Comparison of ENCODE assay signal across 9 cellular contexts in genomic region chr3:31288641-31289100, GRCh38.
A peak's percentile ranks its signal among the peaks of the same experiment; 100 is the strongest.
DNase-seq lines count a peak whose midpoint lies in the region; ATAC-seq and TF ChIP-seq lines count a peak whose summit lies in the region.
"Had no signal": no experiment of that assay in that cellular context is flagged by ENCODE, and none has a peak within 500 bp of the region (broad histone marks: within the 10 kb centered on the region; RNA-seq: fewer than 3 reads in every experiment).

No MANE protein-coding gene starts in this region.

- H2AFZ ChIP-seq in PC-3 (ENCODE audit: low read length) (no peak overlapping the region), mesenchymal stem cell (ENCODE audit: low read depth, low read length) (no peak overlapping the region)

- no peaks in the 10 kb centered on the region for H3K79me2 ChIP-seq in PC-3 (ENCODE audit: low read length)

- H2BK120ac ChIP-seq in mesenchymal stem cell (ENCODE audit: low read depth, low read length) = no peak overlapping the region

- H4K91ac ChIP-seq in mesenchymal stem cell (ENCODE audit: low read length) = no peak overlapping the region

- BruUV-seq in PC-3 (replicated peaks; lab: Mats Ljungman, UMichigan) (no TSS peak), MCF 10A (replicated peaks; lab: Mats Ljungman, UMichigan) (no TSS peak)

- H3K4me2 ChIP-seq in PC-3 (ENCODE audit: low read length) (peak overlapping the region; percentile 59), mesenchymal stem cell (ENCODE audit: low read length, poor library complexity, severe bottlenecking) (no peak overlapping the region)

- no peak overlapping the region for H3K4me3 Mint-ChIP-seq in MCF 10A (ENCODE audit: unreplicated experiment)
- H3K4me3 Mint-ChIP-seq: memory B cell had no signal

- peaks cover 9% of the 10 kb centered on the region for H3K4me1 Mint-ChIP-seq in MCF 10A (ENCODE audit: insufficient read depth, unreplicated experiment)
- H3K4me1 Mint-ChIP-seq: memory B cell had no signal

- DNase-seq in COLO829 (ENCODE audit: low spot score) (peak; percentile 92), PC-3 (peak; percentile 96), MCF 10A (ENCODE audit: unreplicated experiment) (peak; percentile 46), mesenchymal stem cell (peak; percentile 64), tibial artery (no peak)

- POLR2A ChIA-PET in PC-3 (lab: Charles Lee; ENCODE audit: unreplicated experiment) = interaction anchor here (0.5 to 1.2 kb wide), 3 partner anchors 9 to 247 kb away, joined by 3 to 7 read pairs (median 3); partner anchors contain the start of gene STT3B
- POLR2A ChIA-PET in MCF 10A (lab: Yijun Ruan, JAX) = interaction anchor here (0.5 kb wide), 1 partner anchor 123 kb away, joined by 3 read pairs; no protein-coding TSS in a partner anchor

- no peak overlapping the region for H2BK15ac ChIP-seq in mesenchymal stem cell (ENCODE audit: low read depth, poor library complexity, severe bottlenecking)

- peaks cover 57% of the 10 kb centered on the region for H3K4me1 ChIP-seq in PC-3 (ENCODE audit: insufficient read depth, low read length)
- peaks cover 3% of the 10 kb centered on the region for H3K4me1 ChIP-seq in mesenchymal stem cell (ENCODE audit: control insufficient read depth, insufficient read depth, low read depth, low read length)
- peaks cover 0 to 8% (median 4%) of the 10 kb centered on the region in 4 donors for H3K4me1 ChIP-seq in tibial artery

- no peaks in the 10 kb centered on the region for H3K36me3 Mint-ChIP-seq in MCF 10A (ENCODE audit: insufficient read depth, unreplicated experiment)
- H3K36me3 Mint-ChIP-seq: memory B cell had no signal

- H3K18ac ChIP-seq in mesenchymal stem cell (ENCODE audit: low read depth in 1 of 2, low read length in 2 of 2) = peak overlapping the region in 1 of 2 experiments; percentile 80

- no peaks in the 10 kb centered on the region for H3K79me1 ChIP-seq in mesenchymal stem cell (replicated peaks; ENCODE audit: low read length, poor library complexity, severe bottlenecking)

- CTCF ChIA-PET in PC-3 (lab: Charles Lee) (no interaction called here), MCF 10A (lab: Yijun Ruan, JAX) (no interaction called here)

- H2BK12ac ChIP-seq in mesenchymal stem cell (ENCODE audit: low read length in 2 of 2) = peak overlapping the region in 1 of 2 experiments; percentile 21

- TF ChIP-seq CTCF in PC-3 (conservative IDR thresholded peaks at IDR 0.05; ENCODE audit: low read depth, low read length) (no peak), MCF 10A (IDR thresholded peaks at IDR 0.05; ENCODE audit: unreplicated experiment) (no peak), tibial artery (IDR thresholded peaks at IDR 0.05) (no peak)

- no peak overlapping the region for H3K27ac Mint-ChIP-seq in MCF 10A (ENCODE audit: low read depth, unreplicated experiment)
- H3K27ac Mint-ChIP-seq: memory B cell had no signal

- H3K27me3 ChIP-seq in PC-3 (ENCODE audit: low read length) (no peaks in the 10 kb centered on the region), mesenchymal stem cell (ENCODE audit: control insufficient read depth in 1 of 2, insufficient read depth in 1 of 2, low read length in 2 of 2) (no peaks in the 10 kb centered on the region), tibial artery (no peaks in the 10 kb centered on the region)

- H3K9me3 Mint-ChIP-seq in MCF 10A (ENCODE audit: unreplicated experiment) = no peaks in the 10 kb centered on the region
- H3K9me3 Mint-ChIP-seq: memory B cell had no signal

- intact Hi-C loops in PC-3 (cut with micrococcal nuclease) (loop anchor here (2.0 kb wide), 2 partner anchors 122 to 244 kb away; partner anchors contain the start of gene STT3B), MCF 10A (cut with micrococcal nuclease) (no loop called here), tibial artery (cut with DNase I; ENCODE audit: low total_unique reads) (no loop called here)

- no peaks in the 10 kb centered on the region for H4K20me1 ChIP-seq in PC-3 (ENCODE audit: low read length)

- H2AK5ac ChIP-seq in mesenchymal stem cell (ENCODE audit: low read length, severe bottlenecking) = no peak overlapping the region

- H3K9me3 ChIP-seq in PC-3 (ENCODE audit: low read length) (no peaks in the 10 kb centered on the region), mesenchymal stem cell (ENCODE audit: control insufficient read depth, low read length) (no peaks in the 10 kb centered on the region), tibial artery (no peaks in the 10 kb centered on the region)

- H4K8ac ChIP-seq in mesenchymal stem cell (ENCODE audit: low read length) = no peak overlapping the region

- H3K4ac ChIP-seq in mesenchymal stem cell (ENCODE audit: low read depth in 1 of 2, low read length in 2 of 2) = no peak overlapping the region

- no peaks in the 10 kb centered on the region for H3K36me3 ChIP-seq in PC-3 (ENCODE audit: low read depth, low read length)
- H3K36me3 ChIP-seq in mesenchymal stem cell (ENCODE audit: control insufficient read depth in 1 of 2, insufficient read depth in 2 of 2, low read depth in 1 of 2, low read length in 2 of 2) = no peaks in the 10 kb centered on the region
- no peaks in the 10 kb centered on the region for H3K36me3 ChIP-seq in tibial artery

- H3K27ac ChIP-seq in PC-3 (ENCODE audit: low read length) (peak overlapping the region; percentile 71), mesenchymal stem cell (ENCODE audit: low read length, poor library complexity, severe bottlenecking) (no peak overlapping the region), tibial artery (no peak overlapping the region)

- H3K9ac ChIP-seq in PC-3 (ENCODE audit: low read length) (no peak overlapping the region), mesenchymal stem cell (ENCODE audit: low read length) (no peak overlapping the region)

- 4% methylated on average over 7 of the region's 8 CpGs for WGBS in mesenchymal stem cell

- no peak overlapping the region for H3K14ac ChIP-seq in mesenchymal stem cell (ENCODE audit: low read length in 2 of 2)

- no peak overlapping the region for H3K23ac ChIP-seq in mesenchymal stem cell (ENCODE audit: low read length in 2 of 2)

- H3K4me3 ChIP-seq in PC-3 (ENCODE audit: low read length) (no peak overlapping the region), mesenchymal stem cell (ENCODE audit: insufficient read depth in 1 of 2, low read depth in 1 of 2, low read length in 2 of 2) (no peak overlapping the region), tibial artery (no peak overlapping the region)

- ATAC-seq in PC-3 (peak; percentile 91), HG02588 (IDR thresholded peaks at IDR 0.05; ENCODE audit: unreplicated experiment) (no peak), GM21447 (IDR thresholded peaks at IDR 0.05; ENCODE audit: unreplicated experiment) (no peak), HG02610 (IDR thresholded peaks at IDR 0.05; ENCODE audit: unreplicated experiment) (no peak)

- H2BK5ac ChIP-seq in mesenchymal stem cell (ENCODE audit: low read depth, low read length, poor library complexity, severe bottlenecking) = no peak overlapping the region

- no peaks in the 10 kb centered on the region for H3K27me3 Mint-ChIP-seq in MCF 10A (ENCODE audit: insufficient read depth, unreplicated experiment)

- H3K9me2 ChIP-seq in PC-3 (replicated peaks; ENCODE audit: low read length) = no peaks in the 10 kb centered on the region

- H3F3A ChIP-seq in PC-3 (ENCODE audit: low read length, unreplicated experiment) = no peaks in the 10 kb centered on the region

Comparison
In these comparisons a context has a peak if more than half of its experiments do, and no peak if none do; other contexts are left out.
1. DNase-seq: peak in COLO829 (single experiment), PC-3 (single experiment), MCF 10A (single experiment) and mesenchymal stem cell (single experiment); none in tibial artery (0 of 2).